27 cellular contexts compared by ENCODE assay signal in genomic region chr3:45330500-45331295, GRCh38. TPM values are rescaled to one million over a fixed set of nuclear protein-coding genes. Genes with fewer than 3 reads are reported as not detected.
DNase-seq lines count a peak whose midpoint lies in the region; FAIRE-seq and TF ChIP-seq lines count a peak whose summit lies in the region.
"Had no signal": no experiment of that assay in that cellular context is flagged by ENCODE, and none has a peak within 500 bp of the region (broad histone marks: within the 10 kb centered on the region; RNA-seq: fewer than 3 reads in every experiment).

No MANE protein-coding gene starts in this region.

- H3K4me2 ChIP-seq in GM23248 (ENCODE audit: unreplicated experiment), result no peak overlapping the region
- H3K4me2 ChIP-seq: hepatocyte had no signal

- H3K27me3 ChIP-seq in GM23248 (replicated peaks; ENCODE audit: insufficient read depth), result peaks cover 23% of the 10 kb centered on the region
- H3K27me3 ChIP-seq: right lobe of liver, testis had no signal

- H4K20me1 ChIP-seq in GM23248 (ENCODE audit: insufficient read depth), result no peaks in the 10 kb centered on the region

- H3K36me3 ChIP-seq in GM23248 (ENCODE audit: low read depth), result no peaks in the 10 kb centered on the region
- H3K36me3 ChIP-seq: neutrophil, prostate gland, right lobe of liver, spleen had no signal

- H3K9ac ChIP-seq in GM23248, result no peak overlapping the region

- no peaks in the 10 kb centered on the region for H3K9me2 ChIP-seq in GM23248 (ENCODE audit: insufficient read depth)

- no peak for FAIRE-seq in D721Med (lab: Jason Lieb, UNC)
- FAIRE-seq: endometrium, frontal cortex had no signal

- H3F3A ChIP-seq in GM23248 (ENCODE audit: insufficient read depth), result no peaks in the 10 kb centered on the region

- in situ Hi-C loops in GM23248 (cut with MboI), result no loop called here

- TF ChIP-seq CTCF in D721Med (IDR thresholded peaks at IDR 0.05; ENCODE audit: insufficient read depth, missing control alignments) (peak; percentile 4), VCaP (conservative IDR thresholded peaks at IDR 0.05) (0 out of 2 replicates have a peak, but pooled peaks have one; percentile 5), epithelial cell of esophagus (IDR thresholded peaks at IDR 0.05; ENCODE audit: insufficient read depth, low read depth, low read length, missing control alignments) (no peak)

- H3K4me3 ChIP-seq in Jurkat, Clone E6-1 (ENCODE audit: low read length), result no peak overlapping the region
- H3K4me3 ChIP-seq in epithelial cell of esophagus (ENCODE audit: low read length) (no peak overlapping the region), GM23248 (no peak overlapping the region)
- H3K4me3 ChIP-seq: hepatocyte, prostate gland, right lobe of liver, spleen, testis had no signal

- DNase-seq in D721Med (ENCODE audit: insufficient read length, low spot score) (no peak), epithelial cell of esophagus (ENCODE audit: low read depth) (peak; percentile 8), ecto neural progenitor cell (ENCODE audit: low spot score) (no peak), GM23248 (no peak), HK-2 (ENCODE audit: unreplicated experiment) (no peak)
- peak; percentile 50 for DNase-seq in Jurkat, Clone E6-1 (ENCODE audit: low read depth, low spot score)
- DNase-seq: activated CD4-positive, CD25-positive, alpha-beta regulatory T cell; activated CD8-positive, alpha-beta memory T cell treated with anti-CD3 and anti-CD28 coated beads, Interleukin-2, amount 10 ng/mL, durations not matched to agents 7 days and 5 days; activated T-cell treated with anti-CD3 and anti-CD28 coated beads, Interleukin-2, amount 50 U/mL, for 72 hours; central memory CD4-positive, alpha-beta T cell; dermis blood vessel endothelial cell; kidney glomerular epithelial cell; naive B cell; NCI-H1105; NCI-H187 treated with DMSO at 0.1 percent for 48 hours; NCI-H748 treated with DMSO at 0.1 percent for 48 hours; right lobe of liver; spleen; stimulated activated CD4-positive, alpha-beta T cell treated with anti-CD3 and anti-CD28 coated beads, Interleukin-2, amount 100 ng/mL, for 24 hours; T-cell; testis had no signal

- H3K27ac ChIP-seq in VCaP (no peak overlapping the region), GM23248 (no peak overlapping the region)
- H3K27ac ChIP-seq: hepatocyte, neutrophil, prostate gland, right lobe of liver, spleen, testis had no signal

- H3K9me3 ChIP-seq in GM23248 (ENCODE audit: low read depth), result no peaks in the 10 kb centered on the region
- H3K9me3 ChIP-seq: neutrophil, prostate gland, right lobe of liver, spleen, testis had no signal

- 70 to 73% methylated on average over 4 to 5 of the region's 5 CpGs for WGBS in GM23248 (ENCODE audit: low coverage in 1 of 2, low lambda C conversion rate in 2 of 2, missing lambda C conversion rate in 2 of 2), 2 experiments

- H3K4me1 ChIP-seq in GM23248 (ENCODE audit: insufficient read depth), result no peaks in the 10 kb centered on the region
- H3K4me1 ChIP-seq: prostate gland, right lobe of liver, spleen, testis had no signal

- H3K79me2 ChIP-seq in GM23248 (ENCODE audit: insufficient read depth), result no peaks in the 10 kb centered on the region
- H3K79me2 ChIP-seq: hepatocyte had no signal

- H2AFZ ChIP-seq in GM23248, result no peak overlapping the region
- H2AFZ ChIP-seq: hepatocyte had no signal

RNA-seq across cellular contexts. Expression of gene LARS2, which starts 57.7 kb away (rescaled TPM):
- polyA plus RNA-seq in Jurkat, Clone E6-1 (2012; ENCODE audit: insufficient read depth, insufficient read length), result 28.5 TPM
- total RNA-seq in GM23248 (2014; rRNA removed; shearing (Covaris generic)), result 13.7 and 18.2 TPM in 2 replicates
- 7.1 and 7.5 TPM in 2 replicates for polyA plus RNA-seq in GM23248 (2016; fragmentation: Nextera tagmentation; extraction: Ambion mirVana)

Comparison
In these comparisons a context has a peak if more than half of its experiments do, and no peak if none do; other contexts are left out.
1. DNase-seq: peak in Jurkat, Clone E6-1 (single experiment) and epithelial cell of esophagus (single experiment); none in D721Med (single experiment), ecto neural progenitor cell (single experiment), GM23248 (single experiment) and HK-2 (single experiment).